Comparison of ENCODE assay signal across 1 cellular context in the genomic region with DNA sequence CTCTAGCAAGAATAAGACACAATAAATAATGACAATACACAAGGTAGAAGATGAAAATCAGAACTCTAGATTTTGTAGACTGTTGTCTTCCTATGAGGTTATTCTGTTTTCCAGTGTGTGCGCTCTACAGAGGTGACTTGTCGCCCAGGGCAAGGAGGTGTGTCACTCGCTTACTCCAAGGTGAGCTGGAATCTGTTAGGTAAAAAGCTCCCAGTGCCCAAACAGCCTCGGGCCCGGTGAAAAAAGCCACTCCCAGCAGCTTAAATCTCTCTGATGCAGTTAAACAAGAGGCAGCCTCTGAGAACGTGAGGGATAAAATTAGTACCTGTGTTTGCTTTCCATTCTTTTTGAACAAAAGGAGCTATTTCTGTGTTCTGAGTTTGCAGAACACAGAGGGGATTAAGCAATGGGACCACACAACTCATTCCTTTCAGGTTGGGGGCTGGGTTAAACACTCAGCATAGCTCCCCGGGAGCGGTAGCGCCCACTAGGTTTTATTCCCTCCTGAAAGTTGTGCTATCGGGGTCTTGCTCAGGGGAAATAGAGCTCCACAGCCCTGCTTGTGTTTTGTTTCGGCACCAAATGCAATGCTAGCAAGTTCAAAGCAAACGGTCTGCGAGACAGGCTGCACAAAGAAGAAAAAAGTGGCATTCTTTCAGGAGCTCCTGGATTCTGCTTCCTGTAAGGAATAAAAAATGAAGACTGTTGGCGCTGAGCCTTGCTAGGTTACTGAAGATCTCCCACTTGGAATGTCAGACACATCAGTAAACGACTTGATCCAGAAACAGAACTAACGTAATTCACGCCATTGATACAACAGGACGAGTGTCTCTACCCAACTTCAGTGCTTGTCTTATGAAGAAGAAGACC.
TF ChIP-seq lines count a peak whose summit lies in the region.

No MANE protein-coding gene starts in this region.

TF ChIP-seq in HepG2, 621 proteins besides CTCF, POLR2A, EP300 and RAD21 (continued from another document and continues in another):
- no peak for TF ChIP-seq BCLAF1 (IDR thresholded peaks at IDR 0.05)
- TF ChIP-seq HMG20B (CRISPR knock-in tag; conservative IDR thresholded peaks at IDR 0.05) = no peak; the same call in 1 of the 2 replicates
- no peak for TF ChIP-seq ATF3 (CRISPR knock-in tag; IDR thresholded peaks at IDR 0.05)
- TF ChIP-seq KMT2A (CRISPR knock-in tag; IDR thresholded peaks at IDR 0.05) = no peak
- TF ChIP-seq ZNF33B (CRISPR knock-in tag; IDR thresholded peaks at IDR 0.05) = no peak
- TF ChIP-seq ZNF772 (CRISPR knock-in tag; IDR thresholded peaks at IDR 0.05) = no peak
- TF ChIP-seq RFX1 (IDR thresholded peaks at IDR 0.05) = no peak
- TF ChIP-seq MXI1 (IDR thresholded peaks at IDR 0.05; ENCODE audit: borderline replicate concordance, low read depth, low read length) = no peak
- no peak for TF ChIP-seq RBAK (CRISPR knock-in tag; IDR thresholded peaks at IDR 0.05)
- no peak for TF ChIP-seq ZNF547 (CRISPR knock-in tag; IDR thresholded peaks at IDR 0.05)
- TF ChIP-seq DPF2 (CRISPR knock-in tag; IDR thresholded peaks at IDR 0.05; ENCODE audit: borderline replicate concordance, low read depth) = no peak
- no peak for TF ChIP-seq THYN1 (CRISPR knock-in tag; IDR thresholded peaks at IDR 0.05; ENCODE audit: borderline replicate concordance, low read depth)
- no peak for TF ChIP-seq JDP2 (CRISPR knock-in tag; IDR thresholded peaks at IDR 0.05; ENCODE audit: borderline replicate concordance)
- TF ChIP-seq NCOA2 (CRISPR knock-in tag; IDR thresholded peaks at IDR 0.05) = peak; percentile 31; the same call in 1 of the 2 replicates
- TF ChIP-seq FOXO4 (CRISPR knock-in tag; conservative IDR thresholded peaks at IDR 0.05) = no peak
- TF ChIP-seq POLR2AphosphoS2 (IDR thresholded peaks at IDR 0.05; ENCODE audit: low read depth, low read length) = no peak
- TF ChIP-seq ZNF30 (CRISPR knock-in tag; IDR thresholded peaks at IDR 0.05) = no peak
- no peak for TF ChIP-seq HDAC2 (CRISPR knock-in tag; IDR thresholded peaks at IDR 0.05)
- no peak for TF ChIP-seq ZNF644 (CRISPR knock-in tag; IDR thresholded peaks at IDR 0.05; ENCODE audit: low read depth)
- TF ChIP-seq, protein P1, sequence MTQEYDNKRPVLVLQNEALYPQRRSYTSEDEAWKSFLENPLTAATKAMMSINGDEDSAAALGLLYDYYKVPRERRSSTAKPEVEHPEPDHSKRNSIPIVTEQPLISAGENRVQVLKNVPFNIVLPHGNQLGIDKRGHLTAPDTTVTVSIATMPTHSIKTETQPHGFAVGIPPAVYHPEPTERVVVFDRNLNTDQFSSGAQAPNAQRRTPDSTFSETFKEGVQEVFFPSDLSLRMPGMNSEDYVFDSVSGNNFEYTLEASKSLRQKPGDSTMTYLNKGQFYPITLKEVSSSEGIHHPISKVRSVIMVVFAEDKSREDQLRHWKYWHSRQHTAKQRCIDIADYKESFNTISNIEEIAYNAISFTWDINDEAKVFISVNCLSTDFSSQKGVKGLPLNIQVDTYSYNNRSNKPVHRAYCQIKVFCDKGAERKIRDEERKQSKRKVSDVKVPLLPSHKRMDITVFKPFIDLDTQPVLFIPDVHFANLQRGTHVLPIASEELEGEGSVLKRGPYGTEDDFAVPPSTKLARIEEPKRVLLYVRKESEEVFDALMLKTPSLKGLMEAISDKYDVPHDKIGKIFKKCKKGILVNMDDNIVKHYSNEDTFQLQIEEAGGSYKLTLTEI (CRISPR knock-in tag; conservative IDR thresholded peaks at IDR 0.05) = no peak
- no peak for TF ChIP-seq KDM5A (IDR thresholded peaks at IDR 0.05; ENCODE audit: borderline replicate concordance, low read length)
- no peak for TF ChIP-seq ZNF768 (CRISPR knock-in tag; IDR thresholded peaks at IDR 0.05)
- no peak for TF ChIP-seq BHLHE40 (IDR thresholded peaks at IDR 0.05; ENCODE audit: low read length)
- TF ChIP-seq DDIT3 (CRISPR knock-in tag; IDR thresholded peaks at IDR 0.05) = no peak
- TF ChIP-seq NCOR1 (IDR thresholded peaks at IDR 0.05; ENCODE audit: borderline replicate concordance, low read length) = no peak
- TF ChIP-seq ZNF3 (CRISPR knock-in tag; IDR thresholded peaks at IDR 0.05) = no peak
- no peak for TF ChIP-seq DNMT1 (CRISPR knock-in tag; IDR thresholded peaks at IDR 0.05)
- no peak for TF ChIP-seq RNF2 (conservative IDR thresholded peaks at IDR 0.05; ENCODE audit: low read depth)
- TF ChIP-seq ZNF512 (CRISPR knock-in tag; IDR thresholded peaks at IDR 0.05) = no peak
- TF ChIP-seq ZNF10 (CRISPR knock-in tag; IDR thresholded peaks at IDR 0.05; ENCODE audit: borderline replicate concordance, low read depth) = no peak
- TF ChIP-seq DMTF1 (CRISPR knock-in tag; IDR thresholded peaks at IDR 0.05) = no peak
- TF ChIP-seq MIER2 (CRISPR knock-in tag; IDR thresholded peaks at IDR 0.05) = no peak
- no peak for TF ChIP-seq ZNF777 (CRISPR knock-in tag; IDR thresholded peaks at IDR 0.05)
- no peak for TF ChIP-seq ZFP91 (CRISPR knock-in tag; IDR thresholded peaks at IDR 0.05; ENCODE audit: borderline replicate concordance)
- TF ChIP-seq ZNF260 (CRISPR knock-in tag; IDR thresholded peaks at IDR 0.05; ENCODE audit: borderline replicate concordance, low read depth) = no peak
- TF ChIP-seq PHF20 (CRISPR knock-in tag; IDR thresholded peaks at IDR 0.05) = no peak
- TF ChIP-seq NR2F1 (CRISPR knock-in tag; IDR thresholded peaks at IDR 0.05) = no peak
- no peak for TF ChIP-seq NFATC3 (CRISPR knock-in tag; IDR thresholded peaks at IDR 0.05)
- no peak for TF ChIP-seq LCORL (IDR thresholded peaks at IDR 0.05)
- TF ChIP-seq LCORL (CRISPR knock-in tag; IDR thresholded peaks at IDR 0.05) = peak; percentile 47
- TF ChIP-seq ZBTB42 (CRISPR knock-in tag; IDR thresholded peaks at IDR 0.05) = no peak
- TF ChIP-seq, protein P2, sequence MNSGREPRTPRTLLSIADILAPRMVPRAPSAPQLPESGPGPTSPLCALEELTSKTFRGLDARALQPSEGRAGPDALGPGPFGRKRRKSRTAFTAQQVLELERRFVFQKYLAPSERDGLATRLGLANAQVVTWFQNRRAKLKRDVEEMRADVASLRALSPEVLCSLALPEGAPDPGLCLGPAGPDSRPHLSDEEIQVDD (CRISPR knock-in tag; IDR thresholded peaks at IDR 0.05; ENCODE audit: borderline replicate concordance) = no peak
- no peak for TF ChIP-seq ZFYVE20 (CRISPR knock-in tag; IDR thresholded peaks at IDR 0.05; ENCODE audit: borderline replicate concordance, low read depth)
- TF ChIP-seq ZNF496 (CRISPR knock-in tag; IDR thresholded peaks at IDR 0.05; ENCODE audit: insufficient replicate concordance) = no peak
- no peak; the same call in 1 of the 2 replicates for TF ChIP-seq ZNF350 (CRISPR knock-in tag; IDR thresholded peaks at IDR 0.05; ENCODE audit: borderline replicate concordance, low read depth)
- no peak for TF ChIP-seq MEIS1 (CRISPR knock-in tag; IDR thresholded peaks at IDR 0.05; ENCODE audit: borderline replicate concordance)
- no peak for TF ChIP-seq PRPF4 (IDR thresholded peaks at IDR 0.05; ENCODE audit: low read depth, low read length, poor library complexity, severe bottlenecking)
- TF ChIP-seq TBX2 (CRISPR knock-in tag; IDR thresholded peaks at IDR 0.05; ENCODE audit: borderline replicate concordance) = no peak; the same call in 1 of the 2 replicates
- no peak for TF ChIP-seq ZNF564 (CRISPR knock-in tag; IDR thresholded peaks at IDR 0.05)
- no peak for TF ChIP-seq HNRNPK (IDR thresholded peaks at IDR 0.05; ENCODE audit: low read depth, low read length, poor library complexity, severe bottlenecking)
- no peak for TF ChIP-seq SUZ12 (IDR thresholded peaks at IDR 0.05; ENCODE audit: low read depth, low read length)
- TF ChIP-seq, protein P3, sequence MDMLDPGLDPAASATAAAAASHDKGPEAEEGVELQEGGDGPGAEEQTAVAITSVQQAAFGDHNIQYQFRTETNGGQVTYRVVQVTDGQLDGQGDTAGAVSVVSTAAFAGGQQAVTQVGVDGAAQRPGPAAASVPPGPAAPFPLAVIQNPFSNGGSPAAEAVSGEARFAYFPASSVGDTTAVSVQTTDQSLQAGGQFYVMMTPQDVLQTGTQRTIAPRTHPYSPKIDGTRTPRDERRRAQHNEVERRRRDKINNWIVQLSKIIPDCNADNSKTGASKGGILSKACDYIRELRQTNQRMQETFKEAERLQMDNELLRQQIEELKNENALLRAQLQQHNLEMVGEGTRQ (IDR thresholded peaks at IDR 0.05; ENCODE audit: low read depth, low read length) = no peak
- TF ChIP-seq, protein P3 (CRISPR knock-in tag; IDR thresholded peaks at IDR 0.05; ENCODE audit: borderline replicate concordance) = no peak
- no peak for TF ChIP-seq ZSCAN22 (CRISPR knock-in tag; IDR thresholded peaks at IDR 0.05)
